Comparison of ENCODE assay signal across 19 cellular contexts in genomic region chr2:36463365-36463764, GRCh38.
"Had no signal": no experiment of that assay in that cellular context is flagged by ENCODE, and none has a peak within 500 bp of the region (broad histone marks: within the 10 kb centered on the region; RNA-seq: fewer than 3 reads in every experiment).

No MANE protein-coding gene starts in this region.

- DNase-seq: activated B cell treated with CpG ODN at 0.5 μM for 24 hours; activated CD4-positive, alpha-beta T cell treated with anti-CD3 and anti-CD28 coated beads, Interleukin-2, amount 50 U/mL, for 1 hour; activated T-cell treated with anti-CD3 and anti-CD28 coated beads for 4 hours; foreskin melanocyte; heart right ventricle; kidney; left ventricle myocardium inferior; nucleus accumbens; right lobe of liver; spleen; stimulated activated CD4-positive, alpha-beta T cell treated with anti-CD3 and anti-CD28 coated beads, Interleukin-1b, Interleukin-23, amount 100 ng/mL, for 48 hours; stimulated activated naive B cell treated with anti-CD40 and anti-IgM and Interleukin-4, amounts not matched to agents 10 μg/mL and 1 μg/mL and 100 μg/mL, for 72 hours; upper lobe of left lung had no signal

- H3K27ac ChIP-seq: heart right ventricle, left ventricle myocardium inferior, prostate gland, right lobe of liver had no signal

- H3K27ac Mint-ChIP-seq: activated B cell treated with CpG ODN at 0.5 μM for 24 hours; activated naive CD4-positive, alpha-beta T cell treated with anti-CD3 and anti-CD28 coated beads, Interleukin-2, amount 50 U/mL, for 24 hours; activated T-helper 2 cell treated with anti-CD3 and anti-CD28 coated beads, Interferon-gamma antibody, Interleukin-2, Interleukin-4, amounts not matched to agents 10 μg/mL and 5 μg/mL and 100 μg/mL, durations not matched to agents 14 hours and 24 hours and 36 hours; memory B cell; stimulated activated naive B cell treated with anti-CD40 and anti-IgM and Interleukin-4, amounts not matched to agents 10 μg/mL and 1 μg/mL and 100 μg/mL, for 72 hours had no signal

- H3K9me3 ChIP-seq: heart right ventricle, left ventricle myocardium inferior, prostate gland, right lobe of liver, spleen, upper lobe of left lung had no signal

- H3K9me3 Mint-ChIP-seq: activated B cell treated with CpG ODN at 0.5 μM for 24 hours; activated naive CD4-positive, alpha-beta T cell treated with anti-CD3 and anti-CD28 coated beads, Interleukin-2, amount 50 U/mL, for 24 hours; activated T-helper 2 cell treated with anti-CD3 and anti-CD28 coated beads, Interferon-gamma antibody, Interleukin-2, Interleukin-4, amounts not matched to agents 10 μg/mL and 5 μg/mL and 100 μg/mL, durations not matched to agents 14 hours and 24 hours and 36 hours; memory B cell; natural killer cell treated with Interleukin-12 subunit alpha and Interleukin-12 subunit beta and Interleukin-15 and Interleukin-18, amount 100 ng/mL, for 72 hours; stimulated activated naive B cell treated with anti-CD40 and anti-IgM and Interleukin-4, amounts not matched to agents 10 μg/mL and 1 μg/mL and 100 μg/mL, for 72 hours had no signal

- H3K27me3 ChIP-seq: heart right ventricle, right lobe of liver, spleen, upper lobe of left lung had no signal

- H3K4me1 Mint-ChIP-seq: activated naive CD4-positive, alpha-beta T cell treated with anti-CD3 and anti-CD28 coated beads, Interleukin-2, amount 50 U/mL, for 24 hours; memory B cell had no signal

- H3K4me3 Mint-ChIP-seq: activated B cell treated with CpG ODN at 0.5 μM for 24 hours; activated naive CD4-positive, alpha-beta T cell treated with anti-CD3 and anti-CD28 coated beads, Interleukin-2, amount 50 U/mL, for 24 hours; memory B cell; natural killer cell treated with Interleukin-12 subunit alpha and Interleukin-12 subunit beta and Interleukin-15 and Interleukin-18, amount 100 ng/mL, for 72 hours; stimulated activated naive B cell treated with anti-CD40 and anti-IgM and Interleukin-4, amounts not matched to agents 10 μg/mL and 1 μg/mL and 100 μg/mL, for 72 hours had no signal

- H3K36me3 Mint-ChIP-seq: activated naive CD4-positive, alpha-beta T cell treated with anti-CD3 and anti-CD28 coated beads, Interleukin-2, amount 50 U/mL, for 24 hours; natural killer cell treated with Interleukin-12 subunit alpha and Interleukin-12 subunit beta and Interleukin-15 and Interleukin-18, amount 100 ng/mL, for 72 hours had no signal

- H3K36me3 ChIP-seq: prostate gland had no signal

- H3K4me1 ChIP-seq: prostate gland, right lobe of liver had no signal

- H3K27me3 Mint-ChIP-seq: natural killer cell treated with Interleukin-12 subunit alpha and Interleukin-12 subunit beta and Interleukin-15 and Interleukin-18, amount 100 ng/mL, for 72 hours; stimulated activated naive B cell treated with anti-CD40 and anti-IgM and Interleukin-4, amounts not matched to agents 10 μg/mL and 1 μg/mL and 100 μg/mL, for 72 hours had no signal

- ATAC-seq: heart right ventricle; natural killer cell treated with Interleukin-12 subunit alpha and Interleukin-12 subunit beta and Interleukin-15 and Interleukin-18, amount 100 ng/mL, for 72 hours; right lobe of liver; stimulated activated naive B cell treated with anti-CD40 and anti-IgM and Interleukin-4, amounts not matched to agents 10 μg/mL and 1 μg/mL and 100 μg/mL, for 72 hours had no signal

- H3K4me3 ChIP-seq: heart right ventricle, left ventricle myocardium inferior, prostate gland, right lobe of liver, spleen, upper lobe of left lung had no signal

- FAIRE-seq: endometrium, kidney had no signal
